Comparison of ENCODE assay signal across 1 cellular context in genomic region chr10:4144802-4145201, GRCh38.
TF ChIP-seq lines count a peak whose summit lies in the region.

No MANE protein-coding gene starts in this region.

TF ChIP-seq in WTC11, 78 proteins besides CTCF, POLR2A, EP300 and RAD21 (continued from another document):
- TF ChIP-seq AFF4 (CRISPR knock-in tag; IDR thresholded peaks at IDR 0.05; ENCODE audit: borderline replicate concordance) (no peak), AR (CRISPR knock-in tag; IDR thresholded peaks at IDR 0.05) (no peak), ERG (CRISPR knock-in tag; IDR thresholded peaks at IDR 0.05) (no peak), ZNF263 (CRISPR knock-in tag; IDR thresholded peaks at IDR 0.05; ENCODE audit: low read depth) (peak; percentile 65; the same call in 1 of the 2 replicates), E2F4 (CRISPR knock-in tag; IDR thresholded peaks at IDR 0.05; ENCODE audit: borderline replicate concordance, low read depth) (no peak), RORB (CRISPR knock-in tag; IDR thresholded peaks at IDR 0.05) (no peak), PRDM15 (CRISPR knock-in tag; IDR thresholded peaks at IDR 0.05) (no peak)
